Comparison of ENCODE assay signal across 18 cellular contexts in the genomic region with DNA sequence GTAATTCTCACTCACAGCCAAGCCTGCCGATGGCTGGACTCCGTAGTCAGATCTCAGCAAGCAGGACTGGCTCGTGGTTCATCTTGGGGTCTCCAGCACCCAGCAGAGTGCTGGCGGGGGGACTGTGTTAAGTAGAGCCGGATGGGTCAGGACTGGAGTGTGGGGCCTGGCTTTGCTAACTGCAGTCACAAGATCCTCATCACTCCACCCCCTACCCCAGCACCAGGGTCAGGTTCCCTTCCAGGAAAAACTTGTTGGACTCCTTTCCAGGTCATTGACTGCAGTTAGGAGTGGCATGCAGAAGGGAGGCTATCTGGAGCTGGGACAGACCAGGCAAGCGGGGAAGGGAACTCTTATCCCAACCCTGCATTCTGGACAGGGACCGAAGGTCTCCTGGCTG. TPM values are rescaled to one million over a fixed set of nuclear protein-coding genes. Genes with fewer than 3 reads are reported as not detected.
DNase-seq lines count a peak whose midpoint lies in the region; ATAC-seq, FAIRE-seq and TF ChIP-seq lines count a peak whose summit lies in the region.
"Had no signal": no experiment of that assay in that cellular context is flagged by ENCODE, and none has a peak within 500 bp of the region (broad histone marks: within the 10 kb centered on the region; RNA-seq: fewer than 3 reads in every experiment).

No MANE protein-coding gene starts in this region.

- no peak overlapping the region for H3K27ac ChIP-seq in H1 (ENCODE audit: low read depth, low read length)
- H3K27ac ChIP-seq in pancreas: peak overlapping the region in 1 of 4 donors; percentile 24
- H3K27ac ChIP-seq: brain microvascular endothelial cell, GM23248, vagina had no signal

- no peak overlapping the region for H2BK20ac ChIP-seq in H1 (ENCODE audit: low read length)

- no peak overlapping the region for H3K56ac ChIP-seq in H1 (replicated peaks; ENCODE audit: insufficient read length, low read depth, low read length)

- no peaks in the 10 kb centered on the region for H3K9me3 Mint-ChIP-seq in Caco-2 (ENCODE audit: unreplicated experiment)

- no peaks in the 10 kb centered on the region for H3K79me2 ChIP-seq in H1 (ENCODE audit: control insufficient read depth in 1 of 2, insufficient read depth in 2 of 2, low read length in 2 of 2)

- H3K4me1 ChIP-seq in Caco-2 (peaks cover 17% of the 10 kb centered on the region), H1 (replicated peaks in 1 of 4; ENCODE audit: control insufficient read depth in 3 of 4, insufficient read depth in 4 of 4, low read length in 3 of 4) (peaks cover 0 to 4% (median 2%) of the 10 kb centered on the region in 4 experiments; a peak in 3 of 7 replicates), pancreas (peaks cover 0 to 7% (median 0%) of the 10 kb centered on the region in 3 donors)

- H3K23ac ChIP-seq in H1 (ENCODE audit: insufficient read length): no peak overlapping the region

- CTCF ChIA-PET in Caco-2 (lab: Charles Lee): no interaction called here
- CTCF ChIA-PET in H1 (lab: Charles Lee; ENCODE audit: partially characterized antibody): interaction anchor here (1.6 to 2.0 kb wide), 2 partner anchors 13 to 36 kb away, joined by 3 to 10 read pairs; no protein-coding TSS in a partner anchor

- 85% methylated on average over 7 of the region's 7 CpGs; no CpG with 5 or more reads in 1 of the 2 experiments for WGBS in H1 (ENCODE audit: extremely low coverage in 1 of 2, insufficient coverage in 1 of 2, insufficient read length in 1 of 2, insufficient replicate concordance in 2 of 2, low coverage in 1 of 2, low lambda C conversion rate in 2 of 2, missing lambda C conversion rate in 1 of 2), 2 experiments
- 70 to 78% methylated on average over 7 of the region's 7 CpGs for WGBS in pancreas, 2 donors

- BruUV-seq in Caco-2 (replicated peaks; lab: Mats Ljungman, UMichigan): no TSS peak

- H3K27me3 Mint-ChIP-seq in Caco-2 (ENCODE audit: insufficient read depth, unreplicated experiment): peaks cover 4% of the 10 kb centered on the region

- H3K4me2 ChIP-seq in H1 (ENCODE audit: insufficient read depth in 1 of 2, low read depth in 2 of 2, low read length in 2 of 2): peak overlapping the region in 1 of 2 experiments; percentile 25; a peak in 2 of 4 replicates
- H3K4me2 ChIP-seq: smooth muscle cell had no signal

- no peak overlapping the region for H4K8ac ChIP-seq in H1 (ENCODE audit: extremely low read depth, insufficient read depth, low read length)

- no peaks in the 10 kb centered on the region for H3K9me3 ChIP-seq in Caco-2
- H3K9me3 ChIP-seq in H1 (ENCODE audit: insufficient read depth in 2 of 2, low read depth in 1 of 2, low read length in 1 of 2): no peaks in the 10 kb centered on the region
- no peaks in the 10 kb centered on the region for H3K9me3 ChIP-seq in pancreas
- H3K9me3 ChIP-seq: vagina had no signal

- ATAC-seq in pancreas: peak in 3 of 4 donors; percentile 26 to 66 (median 43)

- H3K79me1 ChIP-seq in H1 (ENCODE audit: low read depth, low read length): no peaks in the 10 kb centered on the region

- H3K27me3 ChIP-seq in Caco-2 (replicated peaks; ENCODE audit: control insufficient read depth, insufficient read depth, low read length): no peaks in the 10 kb centered on the region
- H3K27me3 ChIP-seq in H1 (replicated peaks in 1 of 4; ENCODE audit: control insufficient read depth in 3 of 4, extremely low read depth in 1 of 4, insufficient read depth in 3 of 4, low read length in 3 of 4): peaks cover 4 to 27% (median 23%) of the 10 kb centered on the region in 4 experiments
- no peaks in the 10 kb centered on the region for H3K27me3 ChIP-seq in pancreas
- H3K27me3 ChIP-seq: vagina had no signal

- H2BK15ac ChIP-seq in H1 (ENCODE audit: low read length): no peak overlapping the region

- H3K4me3 ChIP-seq in Caco-2 (ENCODE audit: low read depth, low read length): no peak overlapping the region
- H3K4me3 ChIP-seq in H1 (ENCODE audit: extremely low read depth in 1 of 4, insufficient read depth in 2 of 4, low read depth in 3 of 4, low read length in 4 of 4): no peak overlapping the region
- H3K4me3 ChIP-seq in pancreas: no peak overlapping the region
- H3K4me3 ChIP-seq: GM23248, smooth muscle cell, vagina had no signal

- H3K27ac Mint-ChIP-seq in Caco-2 (ENCODE audit: unreplicated experiment): no peak overlapping the region
- H3K27ac Mint-ChIP-seq: activated naive CD8-positive, alpha-beta T cell had no signal

- H4K91ac ChIP-seq in H1 (replicated peaks; ENCODE audit: insufficient read length, low read length): no peak overlapping the region

- no peak overlapping the region for H2BK5ac ChIP-seq in H1 (ENCODE audit: low read depth, low read length)

- H2AFZ ChIP-seq in H1 (ENCODE audit: low read length): 0 out of 2 replicates have a peak overlapping the region, but pooled peaks have one; percentile 55
- H2AFZ ChIP-seq: GM23248 had no signal

- no peak overlapping the region for H2AK5ac ChIP-seq in H1 (ENCODE audit: low read depth, low read length)

- no peak overlapping the region for H3K14ac ChIP-seq in H1 (ENCODE audit: insufficient read length)

- TF ChIP-seq RAD21 in Ishikawa (IDR thresholded peaks at IDR 0.05; ENCODE audit: low read depth) (peak; percentile 17), H1 (IDR thresholded peaks at IDR 0.05 in 1 of 2, conservative IDR thresholded peaks at IDR 0.05 in 1 of 2; ENCODE audit: low read depth in 2 of 2, low read length in 2 of 2) (no peak)

- H3K9ac ChIP-seq in H1 (replicated peaks in 1 of 4; ENCODE audit: extremely low read depth in 1 of 4, low read depth in 3 of 4, low read length in 3 of 4): no peak overlapping the region
- H3K9ac ChIP-seq: GM23248 had no signal

- no peak for TF ChIP-seq POLR2A in H1 (IDR thresholded peaks at IDR 0.05; ENCODE audit: control extremely low read depth in 1 of 2, low read depth in 2 of 2, low read length in 2 of 2)

- H3K36me3 Mint-ChIP-seq in Caco-2 (ENCODE audit: insufficient read depth, unreplicated experiment): no peaks in the 10 kb centered on the region
- H3K36me3 Mint-ChIP-seq: activated naive CD8-positive, alpha-beta T cell had no signal

- DNase-seq in Caco-2 (peak; percentile 68 to 72), H1 (ENCODE audit: low read depth in 1 of 2, low spot score in 2 of 2) (no peak), pancreas (peak in 1 of 6 donors; percentile 57), hepatic stellate cell (ENCODE audit: low spot score) (no peak), T-helper 9 cell (no peak)
- no peak for DNase-seq in activated T-cell treated with anti-CD3 and anti-CD28 coated beads, Interleukin-2, amount 50 U/mL, for 1 hour
- no peak for DNase-seq in activated CD4-positive, alpha-beta T cell treated with anti-CD3 and anti-CD28 coated beads for 4 hours
- DNase-seq: activated CD4-positive, alpha-beta T cell treated with anti-CD3 and anti-CD28 coated beads for 48 hours; brain microvascular endothelial cell; GM23248; NCI-H1105 treated with DMSO at 0.1 percent for 48 hours; stimulated activated naive CD4-positive, alpha-beta T cell treated with Interleukin-2 at 50 U/mL for 16 hours; T-helper 1 cell had no signal

- H2BK120ac ChIP-seq in H1 (replicated peaks; ENCODE audit: low read depth, low read length): no peak overlapping the region

- TF ChIP-seq EP300 in Ishikawa (IDR thresholded peaks at IDR 0.05; ENCODE audit: borderline replicate concordance) (peak; percentile 79), H1 (IDR thresholded peaks at IDR 0.05; ENCODE audit: borderline replicate concordance in 1 of 2, low read depth in 2 of 2, low read length in 2 of 2) (no peak)

- no peak overlapping the region for H4K5ac ChIP-seq in H1 (ENCODE audit: insufficient read length, low read depth, low read length)

- H3K36me3 ChIP-seq in Caco-2 (ENCODE audit: control insufficient read depth, insufficient read depth, low read length) (no peaks in the 10 kb centered on the region), H1 (ENCODE audit: control insufficient read depth in 2 of 4, insufficient read depth in 4 of 4, low read length in 3 of 4) (no peaks in the 10 kb centered on the region), pancreas (no peaks in the 10 kb centered on the region)
- H3K36me3 ChIP-seq: brain microvascular endothelial cell, vagina had no signal

- no peaks in the 10 kb centered on the region for H4K20me1 ChIP-seq in H1 (replicated peaks in 1 of 2; ENCODE audit: control insufficient read depth in 1 of 2, insufficient read depth in 2 of 2, low read length in 2 of 2)

- POLR2A ChIA-PET in Caco-2 (lab: Charles Lee): no interaction called here
- POLR2A ChIA-PET in H1 (lab: Charles Lee; ENCODE audit: partially characterized antibody): no interaction called here

- intact Hi-C loops in Caco-2 (cut with micrococcal nuclease; ENCODE audit: unreplicated experiment): loop anchor here (2.0 kb wide), 1 partner anchor 36 kb away; no protein-coding TSS in a partner anchor
- intact Hi-C loops in pancreas (cut with DNase I): no loop called here

- H3K23me2 ChIP-seq in H1 (ENCODE audit: low read depth, low read length): 0 out of 2 replicates have a peak, but pooled peaks cover 2% of the 10 kb centered on the region

- TF ChIP-seq CTCF in Caco-2 (IDR thresholded peaks at IDR 0.05; ENCODE audit: insufficient read depth in 1 of 2, low read depth in 1 of 2, low read length in 1 of 2, severe bottlenecking in 1 of 2, unreplicated experiment in 1 of 2) (no peak), H1 (IDR thresholded peaks at IDR 0.05; ENCODE audit: control extremely low read depth in 1 of 3, insufficient read depth in 1 of 3, low read depth in 1 of 3, low read length in 3 of 3) (no peak), pancreas (IDR thresholded peaks at IDR 0.05) (no peak)

- H3K18ac ChIP-seq in H1 (ENCODE audit: extremely low read depth, low read length): no peak overlapping the region

- no peak overlapping the region for H3K4me3 Mint-ChIP-seq in Caco-2 (ENCODE audit: unreplicated experiment)
- H3K4me3 Mint-ChIP-seq: activated naive CD8-positive, alpha-beta T cell had no signal

- no peak for FAIRE-seq in H1 (lab: Jason Lieb, UNC)
- FAIRE-seq in pancreas (lab: Jason Lieb, UNC): no peak
- FAIRE-seq: RCC 7860 had no signal

- no peak overlapping the region for H3K4ac ChIP-seq in H1 (replicated peaks; ENCODE audit: insufficient read length, low read depth, low read length)

- H3K4me1 Mint-ChIP-seq in Caco-2 (ENCODE audit: low read depth, unreplicated experiment): peaks cover 8% of the 10 kb centered on the region

- H2BK12ac ChIP-seq in H1 (ENCODE audit: low read depth, low read length): no peak overlapping the region

RNA-seq across cellular contexts. Expression of gene CIITA, which starts 6.0 kb away (rescaled TPM):
- total RNA-seq in Caco-2 (2022) (0.27 and 0.37 TPM in 2 replicates), pancreas (10 to 100 TPM in 2 of 6 donors, 1 to 10 TPM in 4; 1.8 to 39.7 (median 3.7) TPM)
- 0.06 and 0.07 TPM in 2 replicates for total RNA-seq in H1 (2021; fragmentation: NEBNext Ultra II Directional; extraction: Animal tissue kit (Norgen Biotek cat#: 25700))
- polyA plus RNA-seq in H1 (2011; rRNA removed) (0.16 and 0.17 TPM in 2 replicates), pancreas (1 to 10 TPM; 6.5 to 8.6 TPM)
- polyA plus RNA-seq in H1 (2011; cell fraction: cytosol; rRNA removed): 0.14 TPM
- 0.44 TPM for polyA plus RNA-seq in H1 (2011; cell fraction: nucleus; rRNA removed)
- 0.13 to 0.37 TPM (median 0.29 TPM) in 4 replicates for polyA plus RNA-seq in H1 (2012, experiment 1 of 2)
- 0.14 TPM for polyA plus RNA-seq in H1 (2012, experiment 2 of 2)
- 0.02 TPM for polyA plus RNA-seq in H1 (2013, experiment 1 of 2)
- 0.04 TPM for polyA plus RNA-seq in H1 (2013, experiment 2 of 2)
- 0.05 and 0.09 TPM in 2 replicates for polyA minus RNA-seq in H1 (2011; rRNA and poly(A)+ RNA removed)
- polyA minus RNA-seq in H1 (2011; cell fraction: cytosol; rRNA and poly(A)+ RNA removed): not detected
- polyA minus RNA-seq in H1 (2011; cell fraction: nucleus; rRNA and poly(A)+ RNA removed): not detected
- total RNA-seq: GM23248, smooth muscle cell had no signal

RNA-seq across cellular contexts. Expression of gene DEXI, which starts 59.3 kb away (rescaled TPM):
- total RNA-seq in Caco-2 (2022) (23.0 and 23.7 TPM in 2 replicates), pancreas (10 to 100 TPM; 12.0 to 22.6 (median 16.8) TPM)
- 33.3 and 39.5 TPM in 2 replicates for total RNA-seq in H1 (2021; fragmentation: NEBNext Ultra II Directional; extraction: Animal tissue kit (Norgen Biotek cat#: 25700))
- polyA plus RNA-seq in H1 (2011; rRNA removed) (47.3 and 84.0 TPM in 2 replicates), pancreas (10 to 100 TPM; 14.4 to 21.4 TPM)
- polyA plus RNA-seq in H1 (2011; cell fraction: cytosol; rRNA removed): 53.5 TPM
- polyA plus RNA-seq in H1 (2011; cell fraction: nucleus; rRNA removed): 53.7 TPM
- polyA plus RNA-seq in H1 (2012, experiment 1 of 2): 36.9 to 41.1 TPM (median 38.1 TPM) in 4 replicates
- 46.0 TPM for polyA plus RNA-seq in H1 (2012, experiment 2 of 2)
- polyA plus RNA-seq in H1 (2013, experiment 1 of 2): 23.3 TPM
- polyA plus RNA-seq in H1 (2013, experiment 2 of 2): 22.4 TPM
- polyA minus RNA-seq in H1 (2011; rRNA and poly(A)+ RNA removed): 28.3 and 41.4 TPM in 2 replicates
- 28.3 TPM for polyA minus RNA-seq in H1 (2011; cell fraction: cytosol; rRNA and poly(A)+ RNA removed)
- polyA minus RNA-seq in H1 (2011; cell fraction: nucleus; rRNA and poly(A)+ RNA removed): 18.6 TPM

Comparison
In these comparisons a context has a peak if more than half of its experiments do, and no peak if none do; other contexts are left out.
1. DNase-seq: peak in Caco-2 (2 of 2); none in H1 (0 of 2), hepatic stellate cell (single experiment), T-helper 9 cell (single experiment), activated T-cell treated with anti-CD3 and anti-CD28 coated beads, Interleukin-2, amount 50 U/mL, for 1 hour (single experiment) and activated CD4-positive, alpha-beta T cell treated with anti-CD3 and anti-CD28 coated beads for 4 hours (0 of 2).